ENCODE assay signal across 22 cellular contexts in the genomic region with DNA sequence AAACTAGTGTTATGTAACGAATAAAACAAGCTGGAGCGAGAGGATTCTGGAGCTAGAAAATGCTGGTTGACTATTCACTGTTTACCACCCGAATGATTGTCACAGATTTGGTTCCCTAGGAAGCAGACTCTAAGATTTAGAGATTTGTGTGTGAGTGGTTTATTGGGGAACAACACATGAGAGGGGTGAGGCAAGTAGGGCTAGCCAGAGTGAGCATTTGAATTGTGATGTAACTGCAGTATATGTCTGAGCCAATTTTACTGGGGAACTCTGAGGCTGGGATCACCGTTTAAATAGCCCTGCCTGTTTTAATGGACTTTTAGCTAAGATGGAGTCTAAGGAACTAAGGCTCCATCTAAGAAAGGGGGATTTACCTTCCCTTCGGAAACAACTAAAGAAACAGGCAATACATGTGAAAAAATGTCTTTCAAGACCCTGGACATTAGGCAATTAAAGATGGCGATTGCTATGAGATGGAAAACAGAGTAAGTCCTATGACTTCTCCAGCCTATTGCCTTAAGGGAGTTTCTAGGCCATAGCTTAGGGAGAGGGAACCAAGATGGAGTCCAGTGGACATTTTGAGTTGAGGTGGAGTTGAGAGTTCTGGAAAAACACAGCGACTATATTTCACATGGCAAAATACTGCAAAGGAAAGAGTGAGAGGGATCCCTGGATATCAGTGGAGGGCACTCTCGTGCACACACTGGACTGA. TPM values are rescaled to one million over a fixed set of nuclear protein-coding genes. Genes with fewer than 3 reads are reported as not detected.
DNase-seq lines count a peak whose midpoint lies in the region; ATAC-seq and TF ChIP-seq lines count a peak whose summit lies in the region.
"Had no signal": no experiment of that assay in that cellular context is flagged by ENCODE, and none has a peak within 500 bp of the region (broad histone marks: within the 10 kb centered on the region; RNA-seq: fewer than 3 reads in every experiment).

No MANE protein-coding gene starts in this region.

- no peaks in the 10 kb centered on the region for H3K9me3 Mint-ChIP-seq in nephron
- no peaks in the 10 kb centered on the region for H3K9me3 Mint-ChIP-seq in activated CD8-positive, alpha-beta T cell treated with anti-CD3 and anti-CD28 coated beads for 36 hours
- H3K9me3 Mint-ChIP-seq: CD8-positive, alpha-beta T cell had no signal

- no peaks in the 10 kb centered on the region for H3K27me3 Mint-ChIP-seq in nephron (ENCODE audit: low read depth)
- no peaks in the 10 kb centered on the region for H3K27me3 Mint-ChIP-seq in activated CD8-positive, alpha-beta T cell treated with anti-CD3 and anti-CD28 coated beads for 36 hours

- H3K79me2 ChIP-seq in SK-N-SH (ENCODE audit: insufficient read depth), result no peaks in the 10 kb centered on the region

- CTCF ChIA-PET in SK-N-SH (lab: Yijun Ruan, JAX), result interaction anchor here (1.1 to 1.2 kb wide), 2 partner anchors 35 to 155 kb away, joined by 3 read pairs; no protein-coding TSS in a partner anchor
- CTCF ChIA-PET in activated CD8-positive, alpha-beta T cell treated with anti-CD3 and anti-CD28 coated beads for 36 hours (lab: Charles Lee), result interaction anchor here (0.6 to 1.2 kb wide), 2 partner anchors 8 to 10 kb away, joined by 3 to 5 read pairs; no protein-coding TSS in a partner anchor

- no peaks in the 10 kb centered on the region for H3K9me3 ChIP-seq in SK-N-SH

- H3K27ac ChIP-seq in SK-N-SH (ENCODE audit: low read depth in 2 of 2, low read length in 1 of 2), result no peak overlapping the region
- H3K27ac ChIP-seq: 22Rv1, GM23248 had no signal

- TF ChIP-seq CTCF in SK-N-SH (IDR thresholded peaks at IDR 0.05) (no peak), fibroblast of pulmonary artery (IDR thresholded peaks at IDR 0.05; ENCODE audit: low read length, missing control alignments) (no peak), nephron (IDR thresholded peaks at IDR 0.05; ENCODE audit: unreplicated experiment in 3 of 3) (no peak)
- no peak for TF ChIP-seq CTCF in activated CD8-positive, alpha-beta T cell treated with anti-CD3 and anti-CD28 coated beads for 36 hours (IDR thresholded peaks at IDR 0.05)

- no peaks in the 10 kb centered on the region for H4K20me1 ChIP-seq in SK-N-SH (ENCODE audit: insufficient read depth)

- no peak for TF ChIP-seq EP300 in SK-N-SH (IDR thresholded peaks at IDR 0.05; ENCODE audit: borderline replicate concordance in 1 of 2, low read depth in 1 of 2, low read length in 1 of 2)

- H3K36me3 ChIP-seq in SK-N-SH (replicated peaks in 1 of 2; ENCODE audit: control insufficient read depth in 1 of 2, insufficient read depth in 2 of 2, low read length in 1 of 2), result peaks cover 2 to 11% of the 10 kb centered on the region in 2 experiments

- H2AFZ ChIP-seq in SK-N-SH (ENCODE audit: low read depth), result no peak overlapping the region
- H2AFZ ChIP-seq: GM23248 had no signal

- peaks cover 0 to 7% of the 10 kb centered on the region in 2 experiments; a peak in 2 of 4 replicates for H3K4me1 ChIP-seq in SK-N-SH (ENCODE audit: control insufficient read depth in 1 of 2, insufficient read depth in 2 of 2, low read depth in 1 of 2, low read length in 1 of 2)

- ATAC-seq in SK-N-SH treated with all-trans-retinoic acid at 6 μM for 48 hours, result no peak
- ATAC-seq in activated CD8-positive, alpha-beta T cell treated with anti-CD3 and anti-CD28 coated beads for 36 hours, result no peak
- ATAC-seq: CD8-positive, alpha-beta T cell; HepG2; PC-3 had no signal

- 75% methylated on average over 8 of the region's 8 CpGs for WGBS in SK-N-SH (ENCODE audit: low lambda C conversion rate)

- peaks cover 31% of the 10 kb centered on the region for H3K4me1 Mint-ChIP-seq in nephron
- peaks cover 13% of the 10 kb centered on the region for H3K4me1 Mint-ChIP-seq in activated CD8-positive, alpha-beta T cell treated with anti-CD3 and anti-CD28 coated beads for 36 hours (ENCODE audit: low read depth)

- no peak overlapping the region for H3K4me2 ChIP-seq in SK-N-SH

- no peak for DNase-seq in SK-N-SH
- DNase-seq in fibroblast of pulmonary artery (ENCODE audit: low read depth), result peak; percentile 54
- DNase-seq in OCI-M1 (lab: John Stamatoyannopoulos, UW), result no peak
- DNase-seq in activated CD8-positive, alpha-beta T cell treated with anti-CD3 and anti-CD28 coated beads for 36 hours, result no peak
- no peak for DNase-seq in Ammon's horn (ENCODE audit: low spot score)
- DNase-seq: CD8-positive, alpha-beta T cell; DMS79; GM23248; MM.1S; NCI-H1092 treated with DMSO at 0.1 percent for 48 hours; NCI-H1694 treated with DMSO at 0.1 percent for 48 hours; NCI-H526 treated with DMSO at 0.1 percent for 48 hours; NK-92 treated with Interleukin-12 subunit alpha and Interleukin-12 subunit beta, amount 100 ng/mL, for 24 hours; PC-3 had no signal

- no peak overlapping the region for H3K4me3 ChIP-seq in SK-N-SH (ENCODE audit: low read depth in 2 of 2, low read length in 1 of 2)
- H3K4me3 ChIP-seq in fibroblast of pulmonary artery (replicated peaks; ENCODE audit: low read depth, low read length), result no peak overlapping the region
- H3K4me3 ChIP-seq: GM23248 had no signal

- intact Hi-C loops in activated CD8-positive, alpha-beta T cell treated with anti-CD3 and anti-CD28 coated beads for 36 hours (cut with micrococcal nuclease), result no loop called here

- no peaks in the 10 kb centered on the region for H3F3A ChIP-seq in SK-N-SH (replicated peaks; ENCODE audit: insufficient read depth)

- H3K4me3 Mint-ChIP-seq in nephron, result peak overlapping the region in 1 of 3 experiments; percentile 41
- no peak overlapping the region for H3K4me3 Mint-ChIP-seq in activated CD8-positive, alpha-beta T cell treated with anti-CD3 and anti-CD28 coated beads for 36 hours
- H3K4me3 Mint-ChIP-seq: CD8-positive, alpha-beta T cell had no signal

- H3K27ac Mint-ChIP-seq in nephron, result peak overlapping the region in 2 of 3 experiments; percentile 12 to 24
- no peak overlapping the region for H3K27ac Mint-ChIP-seq in activated CD8-positive, alpha-beta T cell treated with anti-CD3 and anti-CD28 coated beads for 36 hours
- H3K27ac Mint-ChIP-seq: CD8-positive, alpha-beta T cell had no signal

- no peaks in the 10 kb centered on the region; the same call in 1 of the 2 replicates for H3K9me2 ChIP-seq in SK-N-SH

- H3K9ac ChIP-seq in SK-N-SH, result no peak overlapping the region
- H3K9ac ChIP-seq: GM23248 had no signal

- POLR2A ChIA-PET in SK-N-SH (lab: Yijun Ruan, JAX), result no interaction called here
- POLR2A ChIA-PET in activated CD8-positive, alpha-beta T cell treated with anti-CD3 and anti-CD28 coated beads for 36 hours (lab: Charles Lee), result interaction anchor here (0.7 kb wide), 1 partner anchor 89 kb away, joined by 3 read pairs; no protein-coding TSS in a partner anchor

- no peak for TF ChIP-seq RAD21 in SK-N-SH (IDR thresholded peaks at IDR 0.05; ENCODE audit: low read length)

- H3K36me3 Mint-ChIP-seq in nephron (ENCODE audit: low read depth), result no peaks in the 10 kb centered on the region
- no peaks in the 10 kb centered on the region for H3K36me3 Mint-ChIP-seq in activated CD8-positive, alpha-beta T cell treated with anti-CD3 and anti-CD28 coated beads for 36 hours (ENCODE audit: low read depth)
- H3K36me3 Mint-ChIP-seq: CD8-positive, alpha-beta T cell had no signal

- no peaks in the 10 kb centered on the region for H3K27me3 ChIP-seq in SK-N-SH (ENCODE audit: insufficient read depth)

TF ChIP-seq in SK-N-SH, 30 proteins besides CTCF, POLR2A, EP300 and RAD21 (continues in another document):
- TF ChIP-seq TAF1 (IDR thresholded peaks at IDR 0.05; ENCODE audit: borderline replicate concordance, low read depth, low read length) (no peak), FOXM1 (IDR thresholded peaks at IDR 0.05; ENCODE audit: low read depth) (no peak), RXRA (IDR thresholded peaks at IDR 0.05; ENCODE audit: borderline replicate concordance, low read depth) (no peak), TEAD4 (IDR thresholded peaks at IDR 0.05; ENCODE audit: borderline replicate concordance, insufficient read depth) (no peak), POLR2AphosphoS5 (IDR thresholded peaks at IDR 0.05; ENCODE audit: low read depth, low read length) (no peak), SIN3A (IDR thresholded peaks at IDR 0.05; ENCODE audit: borderline replicate concordance, low read depth, low read length) (no peak)
- TF ChIP-seq, protein P1, sequence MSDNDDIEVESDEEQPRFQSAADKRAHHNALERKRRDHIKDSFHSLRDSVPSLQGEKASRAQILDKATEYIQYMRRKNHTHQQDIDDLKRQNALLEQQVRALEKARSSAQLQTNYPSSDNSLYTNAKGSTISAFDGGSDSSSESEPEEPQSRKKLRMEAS (IDR thresholded peaks at IDR 0.05; ENCODE audit: low read depth), result no peak

TF ChIP-seq in PFSK-1, 5 proteins besides CTCF, POLR2A, EP300 and RAD21:
- TF ChIP-seq FOXP2 (optimal IDR thresholded peaks at IDR 0.05; ENCODE audit: borderline replicate concordance, extremely low read depth, extremely low read length, insufficient read depth) (no peak), POLR2AphosphoS5 (IDR thresholded peaks at IDR 0.05; ENCODE audit: low read depth, low read length) (peak; percentile 14; the same call in 1 of the 2 replicates)

RNA-seq across cellular contexts. Expression of a gene that starts 6.3 kb away (rescaled TPM):
- polyA plus RNA-seq in SK-N-SH (2012; rRNA removed), result 76.2 and 109 TPM in 2 replicates
- polyA plus RNA-seq in SK-N-SH (2012; cell fraction: cytosol; rRNA removed), result 103 and 113 TPM in 2 replicates
- polyA plus RNA-seq in SK-N-SH (2012; cell fraction: nucleus; rRNA removed), result 41.9 and 53.5 TPM in 2 replicates
- polyA plus RNA-seq in PFSK-1 (2012; ENCODE audit: insufficient read length, low read depth), result 127 TPM
- total RNA-seq in activated CD8-positive, alpha-beta T cell treated with anti-CD3 and anti-CD28 coated beads for 36 hours, result not detected
- total RNA-seq: G401, HepG2 had no signal
- polyA plus RNA-seq: HepG2 had no signal

RNA-seq across cellular contexts. Expression of a gene that starts 36.1 kb away (rescaled TPM):
- polyA plus RNA-seq in SK-N-SH (2012; rRNA removed), result not detected in 2 replicates
- 0.01 TPM in 2 replicates for polyA plus RNA-seq in SK-N-SH (2012; cell fraction: cytosol; rRNA removed)
- 0.01 TPM in 1 of 2 replicates, not detected in the other for polyA plus RNA-seq in SK-N-SH (2012; cell fraction: nucleus; rRNA removed)
- polyA plus RNA-seq in PFSK-1 (2012; ENCODE audit: insufficient read length, low read depth), result not detected
- total RNA-seq in activated CD8-positive, alpha-beta T cell treated with anti-CD3 and anti-CD28 coated beads for 36 hours, result not detected
- total RNA-seq: CD8-positive, alpha-beta T cell; G401; GM23248; PC-3; SK-MEL-5 had no signal
- polyA plus RNA-seq: AG04450, GM23248 had no signal

RNA-seq across cellular contexts. Expression of a gene that starts 59.0 kb away (rescaled TPM):
- 0.64 and 1.1 TPM in 2 replicates for polyA plus RNA-seq in SK-N-SH (2012; rRNA removed)
- 1.2 and 1.7 TPM in 2 replicates for polyA plus RNA-seq in SK-N-SH (2012; cell fraction: cytosol; rRNA removed)
- polyA plus RNA-seq in SK-N-SH (2012; cell fraction: nucleus; rRNA removed), result 0.22 and 0.58 TPM in 2 replicates
- polyA plus RNA-seq in PFSK-1 (2012; ENCODE audit: insufficient read length, low read depth), result 0.39 TPM
- 1 to 10 TPM; 2.3 to 3.4 TPM for total RNA-seq in activated CD8-positive, alpha-beta T cell treated with anti-CD3 and anti-CD28 coated beads for 36 hours
- total RNA-seq: G401, GM23248, PC-3 had no signal
- polyA plus RNA-seq: AG04450, GM23248 had no signal
